Comparison of ENCODE assay signal across 9 cellular contexts in the genomic region with DNA sequence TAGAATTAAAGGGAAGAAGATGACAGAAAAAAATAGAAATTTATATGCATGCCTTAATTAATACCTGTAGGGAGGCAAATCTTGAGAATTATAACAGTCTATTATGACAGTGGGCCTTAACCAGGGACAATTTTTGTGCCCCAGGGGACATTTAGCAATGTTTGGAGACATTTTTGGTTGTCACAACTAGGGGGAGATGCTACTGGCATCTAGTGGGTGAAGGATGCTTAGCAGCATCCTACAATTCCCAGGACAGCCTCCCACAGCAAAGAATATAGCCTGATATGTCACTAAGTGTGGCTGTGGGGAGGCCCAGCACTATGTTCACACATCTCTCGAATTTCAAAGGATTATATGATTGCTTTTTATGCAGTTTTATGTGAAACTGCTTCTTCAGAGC. TPM values are rescaled to one million over a fixed set of nuclear protein-coding genes. Genes with fewer than 3 reads are reported as not detected.
DNase-seq lines count a peak whose midpoint lies in the region; ATAC-seq, FAIRE-seq and TF ChIP-seq lines count a peak whose summit lies in the region.
"Had no signal": no experiment of that assay in that cellular context is flagged by ENCODE, and none has a peak within 500 bp of the region (broad histone marks: within the 10 kb centered on the region; RNA-seq: fewer than 3 reads in every experiment).

No MANE protein-coding gene starts in this region.

- H3K36me3 Mint-ChIP-seq in activated T-helper 1 cell treated with anti-CD3 and anti-CD28 coated beads, Interleukin-12 subunit alpha, Interleukin-12 subunit beta, Interleukin-2, Interleukin-4 antibody, amounts not matched to agents 30 ng/mL and 10 ng/mL and 1 ng/mL, durations not matched to agents 14 hours and 24 hours and 36 hours (ENCODE audit: low read depth): peaks cover 8% of the 10 kb centered on the region

- peak; percentile 2 for DNase-seq in NCI-H1105 treated with DMSO at 0.1 percent for 48 hours (lab: John Stamatoyannopoulos, UW)
- no peak for DNase-seq in NCI-H1105 (lab: John Stamatoyannopoulos, UW)
- DNase-seq in Jurkat, Clone E6-1 (ENCODE audit: low read depth, low spot score): peak; percentile 10
- DNase-seq in activated T-helper 1 cell treated with anti-CD3 and anti-CD28 coated beads, Interleukin-12 subunit alpha, Interleukin-12 subunit beta, Interleukin-2, Interleukin-4 antibody, amounts not matched to agents 30 ng/mL and 10 ng/mL and 1 ng/mL, durations not matched to agents 14 hours and 24 hours and 36 hours (ENCODE audit: low spot score): no peak
- peak; percentile 6 for DNase-seq in HepG2 (ENCODE audit: low spot score)
- DNase-seq in frontal cortex (ENCODE audit: low spot score in 2 of 2): no peak
- DNase-seq in NCI-H2196 (lab: John Stamatoyannopoulos, UW; ENCODE audit: unreplicated experiment): no peak

- H3K4me1 ChIP-seq in HepG2 (ENCODE audit: insufficient read depth, low read length): no peaks in the 10 kb centered on the region

- H3K27ac ChIP-seq in HepG2 (ENCODE audit: extremely low read length, insufficient read depth, low read length): no peak overlapping the region

- POLR2A ChIA-PET in HepG2 (lab: Yijun Ruan, JAX): no interaction called here

- ATAC-seq in HepG2 (peak; percentile 59), HG02973 (IDR thresholded peaks at IDR 0.05; ENCODE audit: unreplicated experiment) (no peak)

- H3K27ac Mint-ChIP-seq in activated T-helper 1 cell treated with anti-CD3 and anti-CD28 coated beads, Interleukin-12 subunit alpha, Interleukin-12 subunit beta, Interleukin-2, Interleukin-4 antibody, amounts not matched to agents 30 ng/mL and 10 ng/mL and 1 ng/mL, durations not matched to agents 14 hours and 24 hours and 36 hours: peak overlapping the region; percentile 77

- H3K79me2 ChIP-seq in HepG2 (ENCODE audit: insufficient read depth, low read length): no peaks in the 10 kb centered on the region

- no peak for TF ChIP-seq RAD21 in HepG2 (CRISPR knock-in tag; IDR thresholded peaks at IDR 0.05)

- H3K27me3 ChIP-seq in HepG2 (ENCODE audit: control insufficient read depth in 1 of 2, insufficient read depth in 2 of 2, low read length in 2 of 2): no peaks in the 10 kb centered on the region

- intact Hi-C loops in activated T-helper 1 cell treated with anti-CD3 and anti-CD28 coated beads, Interleukin-12 subunit alpha, Interleukin-12 subunit beta, Interleukin-2, Interleukin-4 antibody, amounts not matched to agents 30 ng/mL and 10 ng/mL and 1 ng/mL, durations not matched to agents 14 hours and 24 hours and 36 hours (cut with micrococcal nuclease): loop anchor here (1.0 to 10.0 kb wide), 8 partner anchors 14 to 402 kb away; partner anchors contain the start of genes DDX3X and NYX
- intact Hi-C loops in HepG2 (cut with micrococcal nuclease; ENCODE audit: unreplicated experiment): no loop called here

- peak; percentile 21; the same call in 1 of the 2 replicates for TF ChIP-seq CTCF in HepG2 (CRISPR knock-in tag; IDR thresholded peaks at IDR 0.05)

- no peak for TF ChIP-seq POLR2A in HepG2 (IDR thresholded peaks at IDR 0.05; ENCODE audit: insufficient read depth in 1 of 2, low read depth in 2 of 2, low read length in 2 of 2)

- peak overlapping the region; percentile 52 for H3K4me3 Mint-ChIP-seq in activated T-helper 1 cell treated with anti-CD3 and anti-CD28 coated beads, Interleukin-12 subunit alpha, Interleukin-12 subunit beta, Interleukin-2, Interleukin-4 antibody, amounts not matched to agents 30 ng/mL and 10 ng/mL and 1 ng/mL, durations not matched to agents 14 hours and 24 hours and 36 hours
- H3K4me3 Mint-ChIP-seq: CD4-positive, CD25-positive, alpha-beta regulatory T cell had no signal

- H3K4me1 Mint-ChIP-seq in activated T-helper 1 cell treated with anti-CD3 and anti-CD28 coated beads, Interleukin-12 subunit alpha, Interleukin-12 subunit beta, Interleukin-2, Interleukin-4 antibody, amounts not matched to agents 30 ng/mL and 10 ng/mL and 1 ng/mL, durations not matched to agents 14 hours and 24 hours and 36 hours (ENCODE audit: low read depth): peaks cover 31% of the 10 kb centered on the region

- no peak overlapping the region for H2AFZ ChIP-seq in HepG2 (ENCODE audit: low read length)

- H3K27me3 Mint-ChIP-seq in activated T-helper 1 cell treated with anti-CD3 and anti-CD28 coated beads, Interleukin-12 subunit alpha, Interleukin-12 subunit beta, Interleukin-2, Interleukin-4 antibody, amounts not matched to agents 30 ng/mL and 10 ng/mL and 1 ng/mL, durations not matched to agents 14 hours and 24 hours and 36 hours (ENCODE audit: insufficient read depth): no peaks in the 10 kb centered on the region
- H3K27me3 Mint-ChIP-seq: CD4-positive, CD25-positive, alpha-beta regulatory T cell had no signal

- in situ Hi-C loops in HepG2 (cut with HindIII; ENCODE audit: extremely low pct_ligation_motif_present, low pct_unique_long_range_greater_than_20kb): no loop called here

- BruUV-seq in HepG2 (replicated peaks; lab: Mats Ljungman, UMichigan): no TSS peak

- TF ChIP-seq EP300 in HepG2 (IDR thresholded peaks at IDR 0.05; ENCODE audit: low read depth in 2 of 2, low read length in 2 of 2) (no peak), HepG2 (CRISPR knock-in tag; IDR thresholded peaks at IDR 0.05; ENCODE audit: borderline replicate concordance) (no peak)

- peak; percentile 77 for FAIRE-seq in HepG2 (lab: Jason Lieb, UNC)
- FAIRE-seq in frontal cortex (lab: Jason Lieb, UNC): no peak

- H3K36me3 ChIP-seq in HepG2 (replicated peaks in 1 of 2; ENCODE audit: control insufficient read depth in 1 of 2, insufficient read depth in 2 of 2, low read length in 2 of 2): no peaks in the 10 kb centered on the region

- H3K9ac ChIP-seq in HepG2 (ENCODE audit: insufficient read depth, low read depth, low read length): no peak overlapping the region

- no peaks in the 10 kb centered on the region for H3K9me3 Mint-ChIP-seq in activated T-helper 1 cell treated with anti-CD3 and anti-CD28 coated beads, Interleukin-12 subunit alpha, Interleukin-12 subunit beta, Interleukin-2, Interleukin-4 antibody, amounts not matched to agents 30 ng/mL and 10 ng/mL and 1 ng/mL, durations not matched to agents 14 hours and 24 hours and 36 hours
- H3K9me3 Mint-ChIP-seq: CD4-positive, CD25-positive, alpha-beta regulatory T cell had no signal

- no peaks in the 10 kb centered on the region for H4K20me1 ChIP-seq in HepG2 (ENCODE audit: insufficient read depth, low read length)

- WGBS in HepG2 (ENCODE audit: low lambda C conversion rate): 27% methylated on average over 1 of the region's 1 CpG

- no peaks in the 10 kb centered on the region for H3K9me3 ChIP-seq in HepG2 (ENCODE audit: low read length)

- no peak overlapping the region for H3K4me2 ChIP-seq in HepG2 (ENCODE audit: low read depth, low read length)

- CTCF ChIA-PET in HepG2 (lab: Yijun Ruan, JAX; ENCODE audit: low intra/inter-chr PET ratio, low total read pairs): no interaction called here

- H3K4me3 ChIP-seq in Jurkat, Clone E6-1 (ENCODE audit: low read length): no peak overlapping the region
- no peak overlapping the region for H3K4me3 ChIP-seq in HepG2 (replicated peaks in 1 of 3; ENCODE audit: insufficient read depth in 1 of 3, low read depth in 2 of 3, low read length in 3 of 3)

RNA-seq across cellular contexts. Expression of gene GPR82, which starts 10.5 kb away (rescaled TPM):
- not detected for polyA plus RNA-seq in Jurkat, Clone E6-1 (2012; ENCODE audit: insufficient read depth, insufficient read length)
- total RNA-seq in activated T-helper 1 cell treated with anti-CD3 and anti-CD28 coated beads, Interleukin-12 subunit alpha, Interleukin-12 subunit beta, Interleukin-2, Interleukin-4 antibody, amounts not matched to agents 30 ng/mL and 10 ng/mL and 1 ng/mL, durations not matched to agents 14 hours and 24 hours and 36 hours: 0.08 and 0.49 TPM in 2 replicates
- total RNA-seq in HepG2 (2016; rRNA removed; fragmentation: Illumina TruSeq; extraction: Trizol) (not detected in 2 replicates), frontal cortex (not detected)
- not detected in 2 replicates for total RNA-seq in HepG2 (2016; cell fraction: cytosol; rRNA removed; fragmentation: Illumina TruSeq; extraction: Trizol; ENCODE audit: low read depth)
- total RNA-seq in HepG2 (2016; cell fraction: insoluble cytoplasmic fraction; rRNA removed; fragmentation: Illumina TruSeq; extraction: Trizol): not detected in 2 replicates
- not detected in 2 replicates for total RNA-seq in HepG2 (2016; cell fraction: membrane; rRNA removed; fragmentation: Illumina TruSeq; extraction: Trizol)
- not detected in 2 replicates for total RNA-seq in HepG2 (2016; cell fraction: nucleus; rRNA removed; fragmentation: Illumina TruSeq; extraction: Trizol)
- polyA plus RNA-seq in HepG2 (2011; rRNA removed): not detected in 2 replicates
- polyA plus RNA-seq in HepG2 (2011; cell fraction: cytosol; rRNA removed): not detected in 2 replicates
- not detected in 2 replicates for polyA plus RNA-seq in HepG2 (2011; cell fraction: nucleus; rRNA removed)
- 0.05 TPM in 1 of 2 replicates, not detected in the other for polyA plus RNA-seq in HepG2 (2012)
- polyA plus RNA-seq in HepG2 (2016; cell fraction: cytosol; fragmentation: Illumina TruSeq; extraction: Trizol; ENCODE audit: low read depth): not detected in 2 replicates
- not detected in 2 replicates for polyA plus RNA-seq in HepG2 (2016; cell fraction: insoluble cytoplasmic fraction; fragmentation: Illumina TruSeq; extraction: Trizol; ENCODE audit: low read depth)
- not detected in 2 replicates for polyA plus RNA-seq in HepG2 (2016; cell fraction: membrane; fragmentation: Illumina TruSeq; extraction: Trizol; ENCODE audit: low read depth)
- polyA plus RNA-seq in HepG2 (2016; cell fraction: nucleus; fragmentation: Illumina TruSeq; extraction: Trizol; ENCODE audit: insufficient read depth, low read depth): not detected in 2 replicates
- polyA minus RNA-seq in HepG2 (2011; rRNA and poly(A)+ RNA removed; ENCODE audit: low replicate concordance): not detected in 2 replicates
- not detected in 2 replicates for polyA minus RNA-seq in HepG2 (2011; cell fraction: cytosol; rRNA and poly(A)+ RNA removed)
- polyA minus RNA-seq in HepG2 (2011; cell fraction: nucleus; rRNA and poly(A)+ RNA removed): not detected in 2 replicates
- total RNA-seq: CD4-positive, CD25-positive, alpha-beta regulatory T cell had no signal

RNA-seq across cellular contexts. Expression of gene GPR34, which starts 45.8 kb away (rescaled TPM):
- 0.92 TPM for polyA plus RNA-seq in Jurkat, Clone E6-1 (2012; ENCODE audit: insufficient read depth, insufficient read length)
- total RNA-seq in activated T-helper 1 cell treated with anti-CD3 and anti-CD28 coated beads, Interleukin-12 subunit alpha, Interleukin-12 subunit beta, Interleukin-2, Interleukin-4 antibody, amounts not matched to agents 30 ng/mL and 10 ng/mL and 1 ng/mL, durations not matched to agents 14 hours and 24 hours and 36 hours: 0.66 and 1.2 TPM in 2 replicates
- total RNA-seq in HepG2 (2016; rRNA removed; fragmentation: Illumina TruSeq; extraction: Trizol) (not detected in 2 replicates), frontal cortex (7.3 TPM)
- total RNA-seq in HepG2 (2016; cell fraction: cytosol; rRNA removed; fragmentation: Illumina TruSeq; extraction: Trizol; ENCODE audit: low read depth): not detected in 2 replicates
- total RNA-seq in HepG2 (2016; cell fraction: insoluble cytoplasmic fraction; rRNA removed; fragmentation: Illumina TruSeq; extraction: Trizol): not detected in 2 replicates
- total RNA-seq in HepG2 (2016; cell fraction: membrane; rRNA removed; fragmentation: Illumina TruSeq; extraction: Trizol): not detected in 2 replicates
- total RNA-seq in HepG2 (2016; cell fraction: nucleus; rRNA removed; fragmentation: Illumina TruSeq; extraction: Trizol): not detected in 2 replicates
- not detected in 2 replicates for polyA plus RNA-seq in HepG2 (2011; rRNA removed)
- not detected in 2 replicates for polyA plus RNA-seq in HepG2 (2011; cell fraction: cytosol; rRNA removed)
- polyA plus RNA-seq in HepG2 (2011; cell fraction: nucleus; rRNA removed): not detected in 2 replicates
- polyA plus RNA-seq in HepG2 (2012): not detected in 2 replicates
- not detected in 2 replicates for polyA plus RNA-seq in HepG2 (2016; cell fraction: cytosol; fragmentation: Illumina TruSeq; extraction: Trizol; ENCODE audit: low read depth)
- not detected in 2 replicates for polyA plus RNA-seq in HepG2 (2016; cell fraction: insoluble cytoplasmic fraction; fragmentation: Illumina TruSeq; extraction: Trizol; ENCODE audit: low read depth)
- not detected in 2 replicates for polyA plus RNA-seq in HepG2 (2016; cell fraction: membrane; fragmentation: Illumina TruSeq; extraction: Trizol; ENCODE audit: low read depth)
- not detected in 2 replicates for polyA plus RNA-seq in HepG2 (2016; cell fraction: nucleus; fragmentation: Illumina TruSeq; extraction: Trizol; ENCODE audit: insufficient read depth, low read depth)
- polyA minus RNA-seq in HepG2 (2011; rRNA and poly(A)+ RNA removed; ENCODE audit: low replicate concordance): not detected in 2 replicates
- not detected in 2 replicates for polyA minus RNA-seq in HepG2 (2011; cell fraction: cytosol; rRNA and poly(A)+ RNA removed)
- not detected in 2 replicates for polyA minus RNA-seq in HepG2 (2011; cell fraction: nucleus; rRNA and poly(A)+ RNA removed)
- total RNA-seq: CD4-positive, CD25-positive, alpha-beta regulatory T cell had no signal

Comparison
In these comparisons a context has a peak if more than half of its experiments do, and no peak if none do; other contexts are left out.
1. DNase-seq: peak in NCI-H1105 treated with DMSO at 0.1 percent for 48 hours (single experiment), Jurkat, Clone E6-1 (single experiment) and HepG2 (single experiment); none in NCI-H1105 (single experiment), activated T-helper 1 cell treated with anti-CD3 and anti-CD28 coated beads, Interleukin-12 subunit alpha, Interleukin-12 subunit beta, Interleukin-2, Interleukin-4 antibody, amounts not matched to agents 30 ng/mL and 10 ng/mL and 1 ng/mL, durations not matched to agents 14 hours and 24 hours and 36 hours (single experiment), frontal cortex (0 of 2) and NCI-H2196 (single experiment).